Comparison of ENCODE assay signal across 11 cellular contexts in the genomic region with DNA sequence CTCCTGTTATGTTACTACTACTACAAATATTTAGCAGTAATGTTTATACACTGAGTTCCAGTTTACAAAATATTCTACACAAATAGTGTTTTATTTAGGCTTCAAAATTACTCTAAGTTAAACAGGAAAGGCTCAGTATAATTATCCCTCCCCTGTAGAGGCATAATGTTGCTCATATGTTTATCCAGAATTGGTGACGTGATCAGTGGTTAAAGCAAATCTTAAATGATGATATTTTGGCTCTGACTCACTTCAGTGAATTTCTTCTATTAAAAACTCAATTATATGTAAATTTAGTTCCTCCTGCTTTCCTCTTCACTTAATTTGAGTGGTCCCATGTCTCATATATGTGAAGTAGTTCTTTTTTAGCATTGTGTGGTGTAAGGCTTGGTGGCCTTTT.
"Had no signal": no experiment of that assay in that cellular context is flagged by ENCODE, and none has a peak within 500 bp of the region (broad histone marks: within the 10 kb centered on the region; RNA-seq: fewer than 3 reads in every experiment).

No MANE protein-coding gene starts in this region.

- DNase-seq: activated CD4-positive, CD25-positive, alpha-beta regulatory T cell; activated effector memory CD4-positive, alpha-beta T cell treated with Interleukin-2 at 50 U/mL for 16 hours; activated T-cell treated with anti-CD3 and anti-CD28 coated beads, Interleukin-2, amount 50 U/mL, for 1 hour; colonic mucosa; effector CD8-positive, alpha-beta T cell; lower lobe of right lung; midbrain; T-helper 2 cell; trophoblast cell had no signal

- H3K36me3 Mint-ChIP-seq: activated naive CD4-positive, alpha-beta T cell treated with anti-CD3 and anti-CD28 coated beads, Interleukin-2, amount 50 U/mL, for 24 hours had no signal

- H2AFZ ChIP-seq: parathyroid adenoma had no signal

- H3K27me3 ChIP-seq: colonic mucosa had no signal

- H3K79me2 ChIP-seq: parathyroid adenoma had no signal

- ATAC-seq: lower lobe of right lung had no signal

- H3K9ac ChIP-seq: parathyroid adenoma had no signal

- H3K27ac Mint-ChIP-seq: activated naive CD4-positive, alpha-beta T cell treated with anti-CD3 and anti-CD28 coated beads, Interleukin-2, amount 50 U/mL, for 24 hours had no signal

- H3K27ac ChIP-seq: colonic mucosa, lower lobe of right lung, parathyroid adenoma had no signal

- H3K9me3 ChIP-seq: colonic mucosa, lower lobe of right lung had no signal

- H3K4me3 ChIP-seq: colonic mucosa, lower lobe of right lung had no signal

- H3K36me3 ChIP-seq: colonic mucosa, lower lobe of right lung had no signal

- H3K27me3 Mint-ChIP-seq: activated naive CD4-positive, alpha-beta T cell treated with anti-CD3 and anti-CD28 coated beads, Interleukin-2, amount 50 U/mL, for 24 hours had no signal

- H3K4me3 Mint-ChIP-seq: activated naive CD4-positive, alpha-beta T cell treated with anti-CD3 and anti-CD28 coated beads, Interleukin-2, amount 50 U/mL, for 24 hours had no signal

- H3K4me1 ChIP-seq: colonic mucosa, lower lobe of right lung, parathyroid adenoma had no signal

- H3K4me1 Mint-ChIP-seq: activated naive CD4-positive, alpha-beta T cell treated with anti-CD3 and anti-CD28 coated beads, Interleukin-2, amount 50 U/mL, for 24 hours had no signal
